In genomic region chr21:39972976-39973375, GRCh38 we compare ENCODE assay signal across 27 cellular contexts.
"Had no signal": no experiment of that assay in that cellular context is flagged by ENCODE, and none has a peak within 500 bp of the region (broad histone marks: within the 10 kb centered on the region; RNA-seq: fewer than 3 reads in every experiment).

No MANE protein-coding gene starts in this region.

- H3K4me3 Mint-ChIP-seq: immature natural killer cell; naive thymus-derived CD4-positive, alpha-beta T cell; natural killer cell treated with Interleukin-12 subunit alpha and Interleukin-12 subunit beta and Interleukin-15 and Interleukin-18, amount 100 ng/mL, for 72 hours; stimulated activated naive B cell treated with anti-CD40 and anti-IgM and Interleukin-4, amounts not matched to agents 10 μg/mL and 1 μg/mL and 100 μg/mL, for 72 hours had no signal

- H3K36me3 ChIP-seq: heart right ventricle, left lung, lower lobe of right lung, right atrium auricular region, right lobe of liver, stomach, thyroid gland, transverse colon, uterus had no signal

- H3K27ac Mint-ChIP-seq: immature natural killer cell; naive thymus-derived CD4-positive, alpha-beta T cell; natural killer cell treated with Interleukin-12 subunit alpha and Interleukin-12 subunit beta and Interleukin-15 and Interleukin-18, amount 100 ng/mL, for 72 hours; stimulated activated naive B cell treated with anti-CD40 and anti-IgM and Interleukin-4, amounts not matched to agents 10 μg/mL and 1 μg/mL and 100 μg/mL, for 72 hours had no signal

- H3K27me3 ChIP-seq: left lung, right atrium auricular region, right lobe of liver, testis, thyroid gland, uterus had no signal

- H3K36me3 Mint-ChIP-seq: natural killer cell treated with Interleukin-12 subunit alpha and Interleukin-12 subunit beta and Interleukin-15 and Interleukin-18, amount 100 ng/mL, for 72 hours; stimulated activated naive B cell treated with anti-CD40 and anti-IgM and Interleukin-4, amounts not matched to agents 10 μg/mL and 1 μg/mL and 100 μg/mL, for 72 hours had no signal

- H3K4me1 Mint-ChIP-seq: immature natural killer cell; naive thymus-derived CD4-positive, alpha-beta T cell had no signal

- H3K4me1 ChIP-seq: heart right ventricle, left lung, lower lobe of right lung, parathyroid adenoma, right atrium auricular region, right lobe of liver, stomach, testis, thyroid gland, transverse colon, uterus had no signal

- H3K4me3 ChIP-seq: heart right ventricle, left lung, lower lobe of right lung, mucosa of descending colon, right atrium auricular region, right lobe of liver, stomach, testis, thyroid gland, transverse colon, uterus had no signal

- ATAC-seq: heart right ventricle; left colon; left lung; lower lobe of right lung; mucosa of descending colon; naive thymus-derived CD4-positive, alpha-beta T cell; natural killer cell treated with Interleukin-12 subunit alpha and Interleukin-12 subunit beta and Interleukin-15 and Interleukin-18, amount 100 ng/mL, for 72 hours; right lobe of liver; stimulated activated naive B cell treated with anti-CD40 and anti-IgM and Interleukin-4, amounts not matched to agents 10 μg/mL and 1 μg/mL and 100 μg/mL, for 72 hours; stimulated activated naive CD8-positive, alpha-beta T cell treated with anti-CD3 and anti-CD28 coated beads, Interleukin-15, Interleukin-2, amounts not matched to agents 100 U/mL and 50 U/mL, for 24 hours had no signal

- DNase-seq: heart right ventricle; hypothalamus; immature natural killer cell; kidney; left colon; left lung; lower lobe of right lung; mammary epithelial cell; mesenchymal stem cell; mucosa of descending colon; naive thymus-derived CD4-positive, alpha-beta T cell; nucleus accumbens; right lobe of liver; stimulated activated CD4-positive, alpha-beta T cell treated with anti-CD3 and anti-CD28 coated beads, Interleukin-12 subunit alpha, Interleukin-12 subunit beta, amount 100 ng/mL, for 4 hours; stimulated activated CD4-positive, alpha-beta T cell treated with anti-CD3 and anti-CD28 coated beads, Interleukin-15, amount 100 ng/mL, for 24 hours; stimulated activated CD4-positive, alpha-beta T cell treated with anti-CD3 and anti-CD28 coated beads, Interleukin-2, amount 100 ng/mL, for 24 hours; stimulated activated CD4-positive, alpha-beta T cell treated with anti-CD3 and anti-CD28 coated beads, Interleukin-4, amount 100 ng/mL, for 1 hour; stimulated activated naive B cell treated with anti-CD40 and anti-IgM and Interleukin-4, amounts not matched to agents 10 μg/mL and 1 μg/mL and 100 μg/mL, for 72 hours; stimulated activated naive CD8-positive, alpha-beta T cell treated with anti-CD3 and anti-CD28 coated beads, Interleukin-15, Interleukin-2, amounts not matched to agents 100 U/mL and 50 U/mL, for 24 hours; stomach; testis; thyroid gland; transverse colon; uterus had no signal

- H3K9me3 ChIP-seq: lower lobe of right lung, mucosa of descending colon, right atrium auricular region, right lobe of liver, stomach, testis, thyroid gland, transverse colon, uterus had no signal
